ENCODE assay signal across 9 cellular contexts in the genomic region with DNA sequence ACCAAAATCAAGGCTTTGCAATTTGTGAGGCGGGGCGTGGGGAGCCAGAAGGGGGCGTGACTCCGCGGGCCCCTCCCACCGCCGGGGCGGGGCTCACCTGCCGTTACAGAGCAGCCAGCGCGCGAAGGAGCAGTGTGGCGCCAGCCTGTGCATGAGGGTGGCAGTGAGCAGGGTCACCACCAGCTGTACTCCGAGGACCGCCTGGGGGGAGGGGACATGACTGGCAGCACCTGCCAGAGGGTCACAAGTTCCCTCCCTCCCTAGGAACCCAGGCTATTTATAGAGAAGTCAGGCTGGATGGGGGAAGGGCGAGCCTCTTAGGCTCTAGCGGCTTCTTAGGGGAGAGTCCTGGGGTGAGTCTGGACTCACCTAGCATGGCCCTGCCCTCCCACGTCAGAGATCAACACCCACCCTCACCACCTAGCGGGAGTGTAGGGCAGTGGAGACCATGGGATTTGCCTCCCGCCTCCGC. TPM values are rescaled to one million over a fixed set of nuclear protein-coding genes. Genes with fewer than 3 reads are reported as not detected.
A peak's percentile ranks its signal among the peaks of the same experiment; 100 is the strongest.
DNase-seq lines count a peak whose midpoint lies in the region; ATAC-seq and TF ChIP-seq lines count a peak whose summit lies in the region.
"Had no signal": no experiment of that assay in that cellular context is flagged by ENCODE, and none has a peak within 500 bp of the region (broad histone marks: within the 10 kb centered on the region; RNA-seq: fewer than 3 reads in every experiment).

No MANE protein-coding gene starts in this region.

- H3K4me3 Mint-ChIP-seq in WTC11, result peak overlapping the region; percentile 60
- H3K4me3 Mint-ChIP-seq in stimulated activated naive B cell treated with anti-CD40 and anti-IgM and Interleukin-4, amounts not matched to agents 10 μg/mL and 1 μg/mL and 100 μg/mL, for 72 hours, result peak overlapping the region in 1 of 2 donors; percentile 61

- H3K9me3 ChIP-seq in SK-N-SH (no peaks in the 10 kb centered on the region), iPS-18c (ENCODE audit: control insufficient read depth, insufficient read depth, low read length) (no peaks in the 10 kb centered on the region)
- H3K9me3 ChIP-seq: right lobe of liver had no signal

- no peaks in the 10 kb centered on the region for H4K20me1 ChIP-seq in SK-N-SH (ENCODE audit: insufficient read depth)

- H3K9ac ChIP-seq in SK-N-SH, result no peak overlapping the region

- no peak for TF ChIP-seq EP300 in SK-N-SH (IDR thresholded peaks at IDR 0.05; ENCODE audit: borderline replicate concordance in 1 of 2, low read depth in 1 of 2, low read length in 1 of 2)

- H3K9me2 ChIP-seq in SK-N-SH, result no peaks in the 10 kb centered on the region

- H3K27ac Mint-ChIP-seq in WTC11, result no peak overlapping the region
- H3K27ac Mint-ChIP-seq in stimulated activated naive B cell treated with anti-CD40 and anti-IgM and Interleukin-4, amounts not matched to agents 10 μg/mL and 1 μg/mL and 100 μg/mL, for 72 hours, result no peak overlapping the region

- no peak for ATAC-seq in SK-N-SH treated with all-trans-retinoic acid at 6 μM for 48 hours
- ATAC-seq in WTC11, result peak; percentile 68
- ATAC-seq in stimulated activated naive B cell treated with anti-CD40 and anti-IgM and Interleukin-4, amounts not matched to agents 10 μg/mL and 1 μg/mL and 100 μg/mL, for 72 hours (replicated peaks), result peak; percentile 30
- no peak for ATAC-seq in HG02938 (IDR thresholded peaks at IDR 0.05; ENCODE audit: unreplicated experiment)
- ATAC-seq in HG03457 (IDR thresholded peaks at IDR 0.05; ENCODE audit: unreplicated experiment), result no peak

- TF ChIP-seq RAD21 in SK-N-SH (IDR thresholded peaks at IDR 0.05; ENCODE audit: low read length), result no peak

- CTCF ChIA-PET in SK-N-SH (lab: Yijun Ruan, JAX) (interaction anchor here (0.6 to 3.0 kb wide), 5 partner anchors 11 to 40 kb away, joined by 3 to 16 read pairs (median 4); no protein-coding TSS in a partner anchor), WTC11 (lab: Charles Lee) (interaction anchor here (1.0 to 2.1 kb wide), 11 partner anchors 11 to 208 kb away, joined by 3 to 10 read pairs (median 5); no protein-coding TSS in a partner anchor)

- peaks cover 12% of the 10 kb centered on the region for H3K9me3 Mint-ChIP-seq in WTC11
- H3K9me3 Mint-ChIP-seq in stimulated activated naive B cell treated with anti-CD40 and anti-IgM and Interleukin-4, amounts not matched to agents 10 μg/mL and 1 μg/mL and 100 μg/mL, for 72 hours, result peaks cover 3 to 4% of the 10 kb centered on the region in 2 donors

- peaks cover 8% of the 10 kb centered on the region; the same call in 1 of the 2 replicates for H3K79me2 ChIP-seq in SK-N-SH (ENCODE audit: insufficient read depth)

- no peak overlapping the region for H3K27ac ChIP-seq in SK-N-SH (ENCODE audit: low read depth in 2 of 2, low read length in 1 of 2)
- H3K27ac ChIP-seq: right lobe of liver had no signal

- no peaks in the 10 kb centered on the region for H3K36me3 ChIP-seq in SK-N-SH (replicated peaks in 1 of 2; ENCODE audit: control insufficient read depth in 1 of 2, insufficient read depth in 2 of 2, low read length in 1 of 2)
- H3K36me3 ChIP-seq: right lobe of liver had no signal

- peaks cover 3% of the 10 kb centered on the region for H3F3A ChIP-seq in SK-N-SH (replicated peaks; ENCODE audit: insufficient read depth)

- POLR2A ChIA-PET in SK-N-SH (lab: Yijun Ruan, JAX) (interaction anchor here (0.6 kb wide), 1 partner anchor 9 kb away, joined by 3 read pairs; no protein-coding TSS in a partner anchor), WTC11 (lab: Charles Lee) (no interaction called here)

- no peaks in the 10 kb centered on the region for H3K27me3 ChIP-seq in SK-N-SH (ENCODE audit: insufficient read depth)
- H3K27me3 ChIP-seq: right lobe of liver had no signal

- H3K4me3 ChIP-seq in SK-N-SH (ENCODE audit: low read depth in 2 of 2, low read length in 1 of 2), result no peak overlapping the region
- peak overlapping the region; percentile 40 for H3K4me3 ChIP-seq in iPS-18c (ENCODE audit: insufficient read depth, low read depth, low read length)
- H3K4me3 ChIP-seq: right lobe of liver had no signal

- H3K27me3 Mint-ChIP-seq in WTC11 (ENCODE audit: low read depth), result peaks cover 20% of the 10 kb centered on the region
- no peaks in the 10 kb centered on the region for H3K27me3 Mint-ChIP-seq in stimulated activated naive B cell treated with anti-CD40 and anti-IgM and Interleukin-4, amounts not matched to agents 10 μg/mL and 1 μg/mL and 100 μg/mL, for 72 hours

- no peak overlapping the region for H2AFZ ChIP-seq in SK-N-SH (ENCODE audit: low read depth)

- H3K4me1 ChIP-seq in SK-N-SH (ENCODE audit: control insufficient read depth in 1 of 2, insufficient read depth in 2 of 2, low read depth in 1 of 2, low read length in 1 of 2), result peaks cover 0 to 8% of the 10 kb centered on the region in 2 experiments; a peak in 2 of 4 replicates

- DNase-seq in SK-N-SH (peak; percentile 32), WTC11 (ENCODE audit: low spot score) (peak; percentile 82), NCI-H345 treated with DMSO at 0.1 percent for 48 hours (lab: John Stamatoyannopoulos, UW; ENCODE audit: unreplicated experiment) (no peak)
- peak; percentile 34 for DNase-seq in stimulated activated naive B cell treated with anti-CD40 and anti-IgM and Interleukin-4, amounts not matched to agents 10 μg/mL and 1 μg/mL and 100 μg/mL, for 72 hours

- TF ChIP-seq CTCF in SK-N-SH (IDR thresholded peaks at IDR 0.05) (no peak), WTC11 (IDR thresholded peaks at IDR 0.05) (no peak)

- 82% methylated on average over 16 of the region's 21 CpGs for WGBS in SK-N-SH (ENCODE audit: low lambda C conversion rate)

- H3K36me3 Mint-ChIP-seq in WTC11, result peaks cover 27% of the 10 kb centered on the region
- peaks cover 24 to 28% of the 10 kb centered on the region in 2 donors for H3K36me3 Mint-ChIP-seq in stimulated activated naive B cell treated with anti-CD40 and anti-IgM and Interleukin-4, amounts not matched to agents 10 μg/mL and 1 μg/mL and 100 μg/mL, for 72 hours

- H3K4me2 ChIP-seq in SK-N-SH, result no peak overlapping the region

- H3K4me1 Mint-ChIP-seq in WTC11, result peaks cover 18% of the 10 kb centered on the region
- H3K4me1 Mint-ChIP-seq in stimulated activated naive B cell treated with anti-CD40 and anti-IgM and Interleukin-4, amounts not matched to agents 10 μg/mL and 1 μg/mL and 100 μg/mL, for 72 hours, result peaks cover 22 to 31% of the 10 kb centered on the region in 2 donors

TF ChIP-seq in SK-N-SH, 30 proteins besides CTCF, POLR2A, EP300 and RAD21 (continues in another document):
- no peak for TF ChIP-seq YY1 (IDR thresholded peaks at IDR 0.05; ENCODE audit: low read depth)
- no peak for TF ChIP-seq NRF1 (IDR thresholded peaks at IDR 0.05; ENCODE audit: low read depth, low read length)
- no peak for TF ChIP-seq CHD2 (IDR thresholded peaks at IDR 0.05; ENCODE audit: low read length, partially characterized antibody)
- no peak for TF ChIP-seq RXRA (IDR thresholded peaks at IDR 0.05; ENCODE audit: borderline replicate concordance, low read depth)
- TF ChIP-seq TCF12 (IDR thresholded peaks at IDR 0.05), result no peak
- TF ChIP-seq ELF1 (IDR thresholded peaks at IDR 0.05), result no peak
- TF ChIP-seq, protein P1, sequence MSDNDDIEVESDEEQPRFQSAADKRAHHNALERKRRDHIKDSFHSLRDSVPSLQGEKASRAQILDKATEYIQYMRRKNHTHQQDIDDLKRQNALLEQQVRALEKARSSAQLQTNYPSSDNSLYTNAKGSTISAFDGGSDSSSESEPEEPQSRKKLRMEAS (IDR thresholded peaks at IDR 0.05; ENCODE audit: low read depth), result no peak

TF ChIP-seq in SK-N-SH treated with all-trans-retinoic acid at 6 μM for 48 hours, 23 proteins besides CTCF, POLR2A, EP300 and RAD21 (continues in another document):
- TF ChIP-seq SNAI2 (CRISPR knock-in tag; IDR thresholded peaks at IDR 0.05), result no peak
- no peak for TF ChIP-seq GLIS3 (CRISPR knock-in tag; IDR thresholded peaks at IDR 0.05)
- TF ChIP-seq ESRRG (CRISPR knock-in tag; IDR thresholded peaks at IDR 0.05), result no peak
- no peak for TF ChIP-seq ARNTL (CRISPR knock-in tag; IDR thresholded peaks at IDR 0.05; ENCODE audit: borderline replicate concordance, low read depth)
- TF ChIP-seq CSDC2 (CRISPR knock-in tag; IDR thresholded peaks at IDR 0.05), result no peak
- TF ChIP-seq TCF4 (CRISPR knock-in tag; IDR thresholded peaks at IDR 0.05; ENCODE audit: borderline replicate concordance), result no peak
- no peak for TF ChIP-seq ZNF8 (CRISPR knock-in tag; IDR thresholded peaks at IDR 0.05)
- TF ChIP-seq ZC3H10 (CRISPR knock-in tag; IDR thresholded peaks at IDR 0.05), result no peak
- TF ChIP-seq ZNF565 (CRISPR knock-in tag; conservative IDR thresholded peaks at IDR 0.05; ENCODE audit: low read depth), result no peak
- TF ChIP-seq ZFP3 (CRISPR knock-in tag; IDR thresholded peaks at IDR 0.05), result no peak

TF ChIP-seq in WTC11, 78 proteins besides CTCF, POLR2A, EP300 and RAD21 (continues in another document):
- TF ChIP-seq, protein P1 (CRISPR knock-in tag; IDR thresholded peaks at IDR 0.05), result peak; percentile 51; the same call in 1 of the 2 replicates
- no peak for TF ChIP-seq JUN (CRISPR knock-in tag; IDR thresholded peaks at IDR 0.05)

RNA-seq across cellular contexts. Expression of gene TMEM161A, which starts 3.6 kb away (rescaled TPM):
- polyA plus RNA-seq in SK-N-SH (2012; rRNA removed), result 37.8 and 39.3 TPM in 2 replicates
- 10.0 and 16.7 TPM in 2 replicates for polyA plus RNA-seq in SK-N-SH (2012; cell fraction: cytosol; rRNA removed)
- 109 and 145 TPM in 2 replicates for polyA plus RNA-seq in SK-N-SH (2012; cell fraction: nucleus; rRNA removed)
- 46.0 to 53.4 TPM (median 51.8 TPM) in 3 replicates for total RNA-seq in WTC11 (2021)

RNA-seq across cellular contexts. Expression of gene MEF2B, which starts 35.3 kb away (rescaled TPM):
- 1.0 and 1.1 TPM in 2 replicates for polyA plus RNA-seq in SK-N-SH (2012; rRNA removed)
- polyA plus RNA-seq in SK-N-SH (2012; cell fraction: cytosol; rRNA removed), result 0.40 and 0.55 TPM in 2 replicates
- 4.3 and 4.6 TPM in 2 replicates for polyA plus RNA-seq in SK-N-SH (2012; cell fraction: nucleus; rRNA removed)
- 1.3 to 1.7 TPM (median 1.7 TPM) in 3 replicates for total RNA-seq in WTC11 (2021)

RNA-seq across cellular contexts. Expression of gene BORCS8, which starts 57.2 kb away (rescaled TPM):
- polyA plus RNA-seq in SK-N-SH (2012; rRNA removed), result 33.7 and 36.4 TPM in 2 replicates
- polyA plus RNA-seq in SK-N-SH (2012; cell fraction: cytosol; rRNA removed), result 21.3 and 26.1 TPM in 2 replicates
- polyA plus RNA-seq in SK-N-SH (2012; cell fraction: nucleus; rRNA removed), result 44.0 and 46.3 TPM in 2 replicates
- 18.4 to 24.2 TPM (median 20.9 TPM) in 3 replicates for total RNA-seq in WTC11 (2021)

RNA-seq across cellular contexts. Expression of gene RFXANK, which starts 57.3 kb away (rescaled TPM):
- 98.2 and 117 TPM in 2 replicates for polyA plus RNA-seq in SK-N-SH (2012; rRNA removed)
- 44.4 and 60.1 TPM in 2 replicates for polyA plus RNA-seq in SK-N-SH (2012; cell fraction: cytosol; rRNA removed)
- polyA plus RNA-seq in SK-N-SH (2012; cell fraction: nucleus; rRNA removed), result 268 and 280 TPM in 2 replicates
- total RNA-seq in WTC11 (2021), result 78.1 to 87.1 TPM (median 78.7 TPM) in 3 replicates

Comparison
In these comparisons a context has a peak if more than half of its experiments do, and no peak if none do; other contexts are left out.
1. ATAC-seq: peak in WTC11 (single experiment) and stimulated activated naive B cell treated with anti-CD40 and anti-IgM and Interleukin-4, amounts not matched to agents 10 μg/mL and 1 μg/mL and 100 μg/mL, for 72 hours (2 of 2); none in SK-N-SH treated with all-trans-retinoic acid at 6 μM for 48 hours (single experiment), HG02938 (single experiment) and HG03457 (single experiment).